ENCODE assay signal across 8 cellular contexts in genomic region chr16:70715113-70715711, GRCh38. TPM values are rescaled to one million over a fixed set of nuclear protein-coding genes. Genes with fewer than 3 reads are reported as not detected.
A peak's percentile ranks its signal among the peaks of the same experiment; 100 is the strongest.
DNase-seq lines count a peak whose midpoint lies in the region; ATAC-seq, FAIRE-seq and TF ChIP-seq lines count a peak whose summit lies in the region.

No MANE protein-coding gene starts in this region.

- TF ChIP-seq POLR2A in HepG2 (IDR thresholded peaks at IDR 0.05; ENCODE audit: insufficient read depth in 1 of 2, low read depth in 2 of 2, low read length in 2 of 2): no peak

- no peaks in the 10 kb centered on the region for H4K20me1 ChIP-seq in HepG2 (ENCODE audit: insufficient read depth, low read length)

- H3K79me2 ChIP-seq in HepG2 (ENCODE audit: insufficient read depth, low read length): no peaks in the 10 kb centered on the region

- in situ Hi-C loops in HepG2 (cut with HindIII; ENCODE audit: extremely low pct_ligation_motif_present, low pct_unique_long_range_greater_than_20kb): no loop called here

- H3K27me3 ChIP-seq in bronchial epithelial cell (ENCODE audit: control insufficient read depth, insufficient read depth, low read length) (no peaks in the 10 kb centered on the region), HepG2 (ENCODE audit: control insufficient read depth in 1 of 2, insufficient read depth in 2 of 2, low read length in 2 of 2) (no peaks in the 10 kb centered on the region), upper lobe of right lung (no peaks in the 10 kb centered on the region)

- intact Hi-C loops in HepG2 (cut with micrococcal nuclease; ENCODE audit: unreplicated experiment) (no loop called here), upper lobe of right lung (cut with DNase I) (no loop called here)

- peak; percentile 13; the same call in 1 of the 2 replicates for TF ChIP-seq RAD21 in Ishikawa (IDR thresholded peaks at IDR 0.05; ENCODE audit: low read depth)
- no peak for TF ChIP-seq RAD21 in HepG2 (CRISPR knock-in tag; IDR thresholded peaks at IDR 0.05)

- CTCF ChIA-PET in HepG2 (lab: Yijun Ruan, JAX; ENCODE audit: low intra/inter-chr PET ratio, low total read pairs): no interaction called here

- H3K4me3 ChIP-seq in bronchial epithelial cell (ENCODE audit: low read depth, low read length) (no peak overlapping the region), HepG2 (replicated peaks in 1 of 3; ENCODE audit: insufficient read depth in 1 of 3, low read depth in 2 of 3, low read length in 3 of 3) (no peak overlapping the region), upper lobe of right lung (no peak overlapping the region)

- POLR2A ChIA-PET in HepG2 (lab: Yijun Ruan, JAX): interaction anchor here (2.3 to 5.3 kb wide), 3 partner anchors 9 to 27 kb away, joined by 7 to 52 read pairs (median 43); no protein-coding TSS in a partner anchor

- peaks cover 64% of the 10 kb centered on the region for H3K4me1 ChIP-seq in HepG2 (ENCODE audit: insufficient read depth, low read length)
- H3K4me1 ChIP-seq in upper lobe of right lung: peaks cover 24% of the 10 kb centered on the region

- peak; percentile 27 for TF ChIP-seq CTCF in bronchial epithelial cell (IDR thresholded peaks at IDR 0.05; ENCODE audit: insufficient read depth, low read length, severe bottlenecking)
- no peak for TF ChIP-seq CTCF in HepG2 (CRISPR knock-in tag; IDR thresholded peaks at IDR 0.05)
- TF ChIP-seq CTCF in upper lobe of right lung (IDR thresholded peaks at IDR 0.05): no peak

- no TSS peak for BruUV-seq in HepG2 (replicated peaks; lab: Mats Ljungman, UMichigan)

- no peaks in the 10 kb centered on the region for H3K36me3 ChIP-seq in bronchial epithelial cell (ENCODE audit: control insufficient read depth, insufficient read depth, low read length)
- H3K36me3 ChIP-seq in HepG2 (replicated peaks in 1 of 2; ENCODE audit: control insufficient read depth in 1 of 2, insufficient read depth in 2 of 2, low read length in 2 of 2): peaks cover 3 to 7% of the 10 kb centered on the region in 2 experiments; a peak in 4 of 5 replicates
- no peaks in the 10 kb centered on the region for H3K36me3 ChIP-seq in upper lobe of right lung

- peak; percentile 94 for FAIRE-seq in bronchial epithelial cell (lab: Jason Lieb, UNC)
- no peak for FAIRE-seq in HepG2 (lab: Jason Lieb, UNC)

- no peaks in the 10 kb centered on the region for H3K9me3 ChIP-seq in HepG2 (ENCODE audit: low read length)
- no peaks in the 10 kb centered on the region for H3K9me3 ChIP-seq in upper lobe of right lung

- no peak overlapping the region; the same call in 1 of the 2 replicates for H3K9ac ChIP-seq in HepG2 (ENCODE audit: insufficient read depth, low read depth, low read length)

- H3K27ac ChIP-seq in HepG2 (ENCODE audit: extremely low read length, insufficient read depth, low read length) (no peak overlapping the region), upper lobe of right lung (peak overlapping the region; percentile 56)

- no peak overlapping the region for H3K4me2 ChIP-seq in HepG2 (ENCODE audit: low read depth, low read length)

- ATAC-seq in HepG2 (no peak), upper lobe of right lung (peak; percentile 62), GM18520 (IDR thresholded peaks at IDR 0.05; ENCODE audit: unreplicated experiment) (no peak), GM18519 (IDR thresholded peaks at IDR 0.05; ENCODE audit: low FRiP score, unreplicated experiment) (no peak)

- TF ChIP-seq EP300 in Ishikawa (IDR thresholded peaks at IDR 0.05; ENCODE audit: borderline replicate concordance) (peak; percentile 43; the same call in 1 of the 2 replicates), HepG2 (IDR thresholded peaks at IDR 0.05; ENCODE audit: low read depth in 2 of 2, low read length in 2 of 2) (no peak), HepG2 (CRISPR knock-in tag; IDR thresholded peaks at IDR 0.05; ENCODE audit: borderline replicate concordance) (no peak)

- DNase-seq in A172 (ENCODE audit: low spot score) (peak; percentile 99), bronchial epithelial cell (ENCODE audit: low read depth) (peak; percentile 99), HepG2 (ENCODE audit: low spot score) (no peak), upper lobe of right lung (peak; percentile 82)
- no peak for DNase-seq in activated CD4-positive, alpha-beta T cell treated with anti-CD3 and anti-CD28 coated beads for 1 hour

- H2AFZ ChIP-seq in HepG2 (ENCODE audit: low read length): no peak overlapping the region

- WGBS in HepG2 (ENCODE audit: low lambda C conversion rate): 94% methylated on average over 17 of the region's 17 CpGs

TF ChIP-seq in Ishikawa, 13 proteins besides CTCF, POLR2A, EP300 and RAD21 (continues in another document):
- TF ChIP-seq USF1 (IDR thresholded peaks at IDR 0.05): no peak
- 0 out of 2 replicates have a peak, but pooled peaks have one; percentile 21 for TF ChIP-seq TCF12 (IDR thresholded peaks at IDR 0.05; ENCODE audit: low read depth)
- TF ChIP-seq TAF1 (IDR thresholded peaks at IDR 0.05; ENCODE audit: low read depth): no peak

TF ChIP-seq in HepG2, 621 proteins besides CTCF, POLR2A, EP300 and RAD21 (continues in another document):
- peak; percentile 47; the same call in 1 of the 2 replicates for TF ChIP-seq ZNF280B (CRISPR knock-in tag; IDR thresholded peaks at IDR 0.05; ENCODE audit: borderline replicate concordance)
- TF ChIP-seq ZNF496 (CRISPR knock-in tag; IDR thresholded peaks at IDR 0.05; ENCODE audit: insufficient replicate concordance): no peak
- peak; percentile 29 for TF ChIP-seq AGO1 (IDR thresholded peaks at IDR 0.05; ENCODE audit: low read depth, low read length, poor library complexity, severe bottlenecking)
- TF ChIP-seq SETDB1 (CRISPR knock-in tag; IDR thresholded peaks at IDR 0.05; ENCODE audit: borderline replicate concordance): no peak
- TF ChIP-seq HNRNPL (IDR thresholded peaks at IDR 0.05; ENCODE audit: low read depth, low read length): peak; percentile 87
- peak; percentile 71 for TF ChIP-seq ZBTB33 (CRISPR knock-in tag; IDR thresholded peaks at IDR 0.05)

RNA-seq across cellular contexts. Expression of gene MTSS2, which starts 29.4 kb away (rescaled TPM):
- total RNA-seq in A172 (2014; rRNA removed; shearing (Covaris generic)): 74.1 and 96.8 TPM in 2 replicates
- total RNA-seq in bronchial epithelial cell (20.0 and 42.6 TPM in 2 replicates), HepG2 (2016; rRNA removed; fragmentation: Illumina TruSeq; extraction: Trizol) (84.6 and 132 TPM in 2 replicates), upper lobe of right lung (81.3 TPM)
- total RNA-seq in HepG2 (2016; cell fraction: cytosol; rRNA removed; fragmentation: Illumina TruSeq; extraction: Trizol; ENCODE audit: low read depth): 43.5 and 50.3 TPM in 2 replicates
- total RNA-seq in HepG2 (2016; cell fraction: insoluble cytoplasmic fraction; rRNA removed; fragmentation: Illumina TruSeq; extraction: Trizol): 77.0 and 127 TPM in 2 replicates
- 144 and 145 TPM in 2 replicates for total RNA-seq in HepG2 (2016; cell fraction: membrane; rRNA removed; fragmentation: Illumina TruSeq; extraction: Trizol)
- total RNA-seq in HepG2 (2016; cell fraction: nucleus; rRNA removed; fragmentation: Illumina TruSeq; extraction: Trizol): 105 and 134 TPM in 2 replicates
- polyA plus RNA-seq in HepG2 (2011; rRNA removed): 242 and 284 TPM in 2 replicates
- 101 and 160 TPM in 2 replicates for polyA plus RNA-seq in HepG2 (2011; cell fraction: cytosol; rRNA removed)
- 555 and 802 TPM in 2 replicates for polyA plus RNA-seq in HepG2 (2011; cell fraction: nucleus; rRNA removed)
- 157 and 253 TPM in 2 replicates for polyA plus RNA-seq in HepG2 (2012)
- 47.6 and 47.9 TPM in 2 replicates for polyA plus RNA-seq in HepG2 (2016; cell fraction: cytosol; fragmentation: Illumina TruSeq; extraction: Trizol; ENCODE audit: low read depth)
- polyA plus RNA-seq in HepG2 (2016; cell fraction: insoluble cytoplasmic fraction; fragmentation: Illumina TruSeq; extraction: Trizol; ENCODE audit: low read depth): 136 and 193 TPM in 2 replicates
- 144 and 154 TPM in 2 replicates for polyA plus RNA-seq in HepG2 (2016; cell fraction: membrane; fragmentation: Illumina TruSeq; extraction: Trizol; ENCODE audit: low read depth)
- polyA plus RNA-seq in HepG2 (2016; cell fraction: nucleus; fragmentation: Illumina TruSeq; extraction: Trizol; ENCODE audit: insufficient read depth, low read depth): 467 and 522 TPM in 2 replicates
- 24.5 and 186 TPM in 2 replicates for polyA minus RNA-seq in HepG2 (2011; rRNA and poly(A)+ RNA removed; ENCODE audit: low replicate concordance)
- polyA minus RNA-seq in HepG2 (2011; cell fraction: cytosol; rRNA and poly(A)+ RNA removed): 155 and 166 TPM in 2 replicates
- polyA minus RNA-seq in HepG2 (2011; cell fraction: nucleus; rRNA and poly(A)+ RNA removed): 97.5 and 127 TPM in 2 replicates

Comparison
In these comparisons a context has a peak if more than half of its experiments do, and no peak if none do; other contexts are left out.
1. DNase-seq: peak in A172 (single experiment), bronchial epithelial cell (single experiment) and upper lobe of right lung (single experiment); none in HepG2 (single experiment) and activated CD4-positive, alpha-beta T cell treated with anti-CD3 and anti-CD28 coated beads for 1 hour (single experiment).